In genomic region chr19:1446713-1447564, GRCh38 we compare ENCODE assay signal across 9 cellular contexts. TPM values are rescaled to one million over a fixed set of nuclear protein-coding genes. Genes with fewer than 3 reads are reported as not detected.
DNase-seq lines count a peak whose midpoint lies in the region; ATAC-seq, FAIRE-seq and TF ChIP-seq lines count a peak whose summit lies in the region.
"Had no signal": no experiment of that assay in that cellular context is flagged by ENCODE, and none has a peak within 500 bp of the region (broad histone marks: within the 10 kb centered on the region; RNA-seq: fewer than 3 reads in every experiment).

No MANE protein-coding gene starts in this region.

- no peaks in the 10 kb centered on the region for H3K9me3 ChIP-seq in Karpas-422 (ENCODE audit: low read length)
- no peaks in the 10 kb centered on the region for H3K9me3 ChIP-seq in adrenal gland (replicated peaks in 1 of 3)

- H3K27me3 ChIP-seq in Karpas-422 (ENCODE audit: low read length): 0 out of 2 replicates have a peak, but pooled peaks cover 2% of the 10 kb centered on the region
- H3K27me3 ChIP-seq in adrenal gland: peaks cover 54% of the 10 kb centered on the region

- H3K4me1 Mint-ChIP-seq in activated T-cell treated with anti-CD3 and anti-CD28 coated beads, Interleukin-2, amount 50 U/mL, for 4 hours (ENCODE audit: low read depth): peaks cover 20% of the 10 kb centered on the region
- peaks cover 8 to 12% of the 10 kb centered on the region in 2 donors for H3K4me1 Mint-ChIP-seq in effector memory CD8-positive, alpha-beta T cell (ENCODE audit: low read depth in 2 of 2)
- no peaks in the 10 kb centered on the region for H3K4me1 Mint-ChIP-seq in progenitor cell of endocrine pancreas (ENCODE audit: low read depth)

- H3K4me1 ChIP-seq in Karpas-422 (ENCODE audit: low read length) (peaks cover 26% of the 10 kb centered on the region), adrenal gland (replicated peaks in 1 of 2) (peaks cover 5 to 26% of the 10 kb centered on the region in 2 donors)

- peaks cover 3% of the 10 kb centered on the region; the same call in 1 of the 2 replicates for H3K36me3 ChIP-seq in Karpas-422 (ENCODE audit: insufficient read depth, low read length)
- peaks cover 0 to 9% of the 10 kb centered on the region in 2 donors for H3K36me3 ChIP-seq in adrenal gland (replicated peaks in 1 of 2)

- H3K4me3 Mint-ChIP-seq in activated T-cell treated with anti-CD3 and anti-CD28 coated beads, Interleukin-2, amount 50 U/mL, for 4 hours: peak overlapping the region; percentile 11
- peak overlapping the region; percentile 46 to 59 for H3K4me3 Mint-ChIP-seq in effector memory CD8-positive, alpha-beta T cell
- peak overlapping the region; percentile 54 for H3K4me3 Mint-ChIP-seq in progenitor cell of endocrine pancreas (ENCODE audit: low read depth)

- no peak for DNase-seq in activated T-cell treated with anti-CD3 and anti-CD28 coated beads, Interleukin-2, amount 50 U/mL, for 4 hours
- no peak for DNase-seq in activated T-cell treated with anti-CD3 and anti-CD28 coated beads, Interleukin-2, amount 50 U/mL, for 1 hour
- peak; percentile 53 for DNase-seq in Karpas-422
- DNase-seq in effector memory CD8-positive, alpha-beta T cell: no peak
- no peak for DNase-seq in progenitor cell of endocrine pancreas (ENCODE audit: low spot score, unreplicated experiment)
- DNase-seq in adrenal gland: no peak
- no peak for DNase-seq in D721Med (ENCODE audit: insufficient read length, low spot score)
- DNase-seq: SHP77 had no signal

- peaks cover 43% of the 10 kb centered on the region for H3K27me3 Mint-ChIP-seq in activated T-cell treated with anti-CD3 and anti-CD28 coated beads, Interleukin-2, amount 50 U/mL, for 4 hours (ENCODE audit: low read depth)
- peaks cover 37 to 48% of the 10 kb centered on the region in 2 donors for H3K27me3 Mint-ChIP-seq in effector memory CD8-positive, alpha-beta T cell
- peaks cover 34% of the 10 kb centered on the region for H3K27me3 Mint-ChIP-seq in progenitor cell of endocrine pancreas

- no peak overlapping the region for H3K9ac ChIP-seq in Karpas-422 (ENCODE audit: low read length)

- intact Hi-C loops in adrenal gland (cut with DNase I): loop anchor here in 1 of 2 donors (10.0 kb wide), 1 partner anchor 132 kb away; no protein-coding TSS in a partner anchor

- no peak for FAIRE-seq in D721Med (lab: Jason Lieb, UNC)

- WGBS in adrenal gland, 4 donors: 3 to 7% (median 4%) methylated on average over 8 to 65 of the region's 65 CpGs

- no peaks in the 10 kb centered on the region for H3K9me2 ChIP-seq in Karpas-422 (replicated peaks; ENCODE audit: insufficient read depth, low read length)

- no peak overlapping the region for H2AFZ ChIP-seq in Karpas-422 (ENCODE audit: low read length)

- H3K27ac ChIP-seq in Karpas-422 (ENCODE audit: low read length): no peak overlapping the region
- peak overlapping the region in 1 of 5 donors; percentile 22 for H3K27ac ChIP-seq in adrenal gland

- TF ChIP-seq CTCF in progenitor cell of endocrine pancreas (IDR thresholded peaks at IDR 0.05; ENCODE audit: unreplicated experiment) (no peak), adrenal gland (IDR thresholded peaks at IDR 0.05) (no peak), D721Med (IDR thresholded peaks at IDR 0.05; ENCODE audit: insufficient read depth, missing control alignments) (no peak)

- H3K79me2 ChIP-seq in Karpas-422 (ENCODE audit: low read length): no peaks in the 10 kb centered on the region

- peaks cover 17% of the 10 kb centered on the region; the same call in 1 of the 2 replicates for H4K20me1 ChIP-seq in Karpas-422 (ENCODE audit: insufficient read depth, low read depth, low read length)

- peak overlapping the region in 1 of 2 donors; percentile 28 for H3K27ac Mint-ChIP-seq in effector memory CD8-positive, alpha-beta T cell
- no peak overlapping the region for H3K27ac Mint-ChIP-seq in progenitor cell of endocrine pancreas

- ATAC-seq in activated T-cell treated with anti-CD3 and anti-CD28 coated beads, Interleukin-2, amount 50 U/mL, for 4 hours: no peak
- no peak for ATAC-seq in effector memory CD8-positive, alpha-beta T cell (replicated peaks)
- ATAC-seq in HG03196 (IDR thresholded peaks at IDR 0.05; ENCODE audit: unreplicated experiment): no peak

- H3K4me3 ChIP-seq in Karpas-422 (ENCODE audit: low read length) (no peak overlapping the region), adrenal gland (no peak overlapping the region)

- no peaks in the 10 kb centered on the region for H3K9me3 Mint-ChIP-seq in activated T-cell treated with anti-CD3 and anti-CD28 coated beads, Interleukin-2, amount 50 U/mL, for 4 hours
- no peaks in the 10 kb centered on the region for H3K9me3 Mint-ChIP-seq in effector memory CD8-positive, alpha-beta T cell
- no peaks in the 10 kb centered on the region for H3K9me3 Mint-ChIP-seq in progenitor cell of endocrine pancreas (ENCODE audit: low read depth)

- TF ChIP-seq POLR2A in adrenal gland (IDR thresholded peaks at IDR 0.05): no peak

- peaks cover 9% of the 10 kb centered on the region for H3K36me3 Mint-ChIP-seq in activated T-cell treated with anti-CD3 and anti-CD28 coated beads, Interleukin-2, amount 50 U/mL, for 4 hours (ENCODE audit: insufficient read depth)
- peaks cover 52% of the 10 kb centered on the region for H3K36me3 Mint-ChIP-seq in effector memory CD8-positive, alpha-beta T cell (ENCODE audit: insufficient read depth)
- H3K36me3 Mint-ChIP-seq in progenitor cell of endocrine pancreas (ENCODE audit: insufficient read depth): peaks cover 8% of the 10 kb centered on the region

- H3K4me2 ChIP-seq in Karpas-422 (ENCODE audit: low read depth, low read length, poor library complexity, severe bottlenecking): no peak overlapping the region

RNA-seq across cellular contexts. Expression of gene APC2, which starts 3.0 kb away (rescaled TPM):
- under 1 TPM; 0.13 to 0.45 (median 0.16) TPM for total RNA-seq in activated T-cell treated with anti-CD3 and anti-CD28 coated beads, Interleukin-2, amount 50 U/mL, for 4 hours
- total RNA-seq in Karpas-422 (2014; rRNA removed; shearing (Covaris generic); ENCODE audit: low replicate concordance): 1.1 and 2.8 TPM in 2 replicates
- total RNA-seq in progenitor cell of endocrine pancreas (5.2 and 5.8 TPM in 2 replicates), adrenal gland (1 to 10 TPM in 3 of 8 donors, under 1 TPM in 5; 0.06 to 6.9 (median 0.32) TPM)
- polyA plus RNA-seq in adrenal gland: 10 to 100 TPM in 1 of 3 donors, under 1 TPM in 2; 0.71 to 12.9 (median 0.82) TPM

RNA-seq across cellular contexts. Expression of gene RPS15, which starts 8.7 kb away (rescaled TPM):
- total RNA-seq in activated T-cell treated with anti-CD3 and anti-CD28 coated beads, Interleukin-2, amount 50 U/mL, for 4 hours: 1,000 to 10,000 TPM; 2,317 to 2,484 (median 2,379) TPM
- 2,088 and 3,414 TPM in 2 replicates for total RNA-seq in Karpas-422 (2014; rRNA removed; shearing (Covaris generic); ENCODE audit: low replicate concordance)
- total RNA-seq in progenitor cell of endocrine pancreas: 917 and 938 TPM in 2 replicates
- total RNA-seq in adrenal gland: 1,000 to 10,000 TPM in 6 of 8 donors, 100 to 1,000 TPM in 2; 929 to 3,934 (median 1,829) TPM
- 1,000 to 10,000 TPM in 2 of 3 donors, 100 to 1,000 TPM in 1; 471 to 4,071 (median 2,224) TPM for polyA plus RNA-seq in adrenal gland

RNA-seq across cellular contexts. Expression of gene C19orf25, which starts 32.1 kb away (rescaled TPM):
- total RNA-seq in activated T-cell treated with anti-CD3 and anti-CD28 coated beads, Interleukin-2, amount 50 U/mL, for 4 hours: 10 to 100 TPM; 31.0 to 32.1 (median 32.0) TPM
- 26.4 and 62.2 TPM in 2 replicates for total RNA-seq in Karpas-422 (2014; rRNA removed; shearing (Covaris generic); ENCODE audit: low replicate concordance)
- total RNA-seq in progenitor cell of endocrine pancreas: 31.3 and 36.0 TPM in 2 replicates
- total RNA-seq in adrenal gland: 10 to 100 TPM; 26.9 to 60.4 (median 36.3) TPM
- polyA plus RNA-seq in adrenal gland: 10 to 100 TPM in 2 of 3 donors, 1 to 10 TPM in 1; 6.0 to 55.7 (median 33.4) TPM

RNA-seq across cellular contexts. Expression of gene DAZAP1, which starts 39.6 kb away (rescaled TPM):
- total RNA-seq in activated T-cell treated with anti-CD3 and anti-CD28 coated beads, Interleukin-2, amount 50 U/mL, for 4 hours: 100 to 1,000 TPM; 296 to 322 (median 303) TPM
- 110 and 244 TPM in 2 replicates for total RNA-seq in Karpas-422 (2014; rRNA removed; shearing (Covaris generic); ENCODE audit: low replicate concordance)
- total RNA-seq in progenitor cell of endocrine pancreas: 131 and 136 TPM in 2 replicates
- total RNA-seq in adrenal gland: 10 to 100 TPM; 11.5 to 87.5 (median 43.8) TPM
- polyA plus RNA-seq in adrenal gland: 100 to 1,000 TPM in 1 of 3 donors, 10 to 100 TPM in 2; 60.0 to 117 (median 77.5) TPM

RNA-seq across cellular contexts. Expression of gene PCSK4, which starts 43.2 kb away (rescaled TPM):
- total RNA-seq in activated T-cell treated with anti-CD3 and anti-CD28 coated beads, Interleukin-2, amount 50 U/mL, for 4 hours: under 1 TPM; 0.46 to 0.50 (median 0.49) TPM
- 2.0 and 5.0 TPM in 2 replicates for total RNA-seq in Karpas-422 (2014; rRNA removed; shearing (Covaris generic); ENCODE audit: low replicate concordance)
- total RNA-seq in progenitor cell of endocrine pancreas (32.9 and 37.7 TPM in 2 replicates), adrenal gland (10 to 100 TPM in 2 of 8 donors, 1 to 10 TPM in 6; 1.2 to 13.1 (median 4.8) TPM)
- polyA plus RNA-seq in adrenal gland: 10 to 100 TPM in 2 of 3 donors, 1 to 10 TPM in 1; 1.3 to 29.7 (median 13.7) TPM
